In genomic region chr4:81003549-81004240, GRCh38 we compare ENCODE assay signal across 1 cellular context.
TF ChIP-seq lines count a peak whose summit lies in the region.

No MANE protein-coding gene starts in this region.

TF ChIP-seq in GM12878, 131 proteins besides CTCF, POLR2A, EP300 and RAD21 (continued from another document and continues in another):
- TF ChIP-seq PRDM15 (CRISPR knock-in tag; IDR thresholded peaks at IDR 0.05) (no peak), BRCA1 (IDR thresholded peaks at IDR 0.05; ENCODE audit: low read depth, low read length) (no peak), JUNB (IDR thresholded peaks at IDR 0.05) (no peak), TCF12 (IDR thresholded peaks at IDR 0.05; ENCODE audit: low read depth, low read length) (peak; percentile 75; the same call in 1 of the 2 replicates), ELK1 (IDR thresholded peaks at IDR 0.05; ENCODE audit: low read depth, low read length) (no peak; the same call in 1 of the 2 replicates), YY1 (IDR thresholded peaks at IDR 0.05; ENCODE audit: low read depth, low read length) (no peak), REST (IDR thresholded peaks at IDR 0.05; ENCODE audit: low read depth, low read length) (no peak), ZBTB4 (CRISPR knock-in tag; IDR thresholded peaks at IDR 0.05) (no peak), CHD2 (IDR thresholded peaks at IDR 0.05; ENCODE audit: borderline replicate concordance, low read depth, low read length) (peak; percentile 85), USF2 (IDR thresholded peaks at IDR 0.05; ENCODE audit: borderline replicate concordance, low read depth, low read length) (no peak), TBL1XR1 (IDR thresholded peaks at IDR 0.05; ENCODE audit: low read depth, low read length) (0 out of 2 replicates have a peak, but pooled peaks have one; percentile 61), SUPT20H (IDR thresholded peaks at IDR 0.05; ENCODE audit: borderline replicate concordance, control insufficient read depth, low read depth, low read length) (no peak), IRF4 (IDR thresholded peaks at IDR 0.05; ENCODE audit: low read depth, low read length) (no peak), ZBTB40 (IDR thresholded peaks at IDR 0.05; ENCODE audit: borderline replicate concordance) (no peak; the same call in 1 of the 2 replicates), IRF5 (IDR thresholded peaks at IDR 0.05; ENCODE audit: borderline replicate concordance) (no peak), BMI1 (IDR thresholded peaks at IDR 0.05; ENCODE audit: borderline replicate concordance) (peak; percentile 89), POLR2AphosphoS2 (IDR thresholded peaks at IDR 0.05; ENCODE audit: low read depth, low read length) (no peak), ZNF24 (IDR thresholded peaks at IDR 0.05) (peak; percentile 71), SKIL (IDR thresholded peaks at IDR 0.05; ENCODE audit: low read depth, poor library complexity, severe bottlenecking) (peak; percentile 80), RAD51 (IDR thresholded peaks at IDR 0.05) (peak; percentile 53; the same call in 1 of the 2 replicates), NFYA (IDR thresholded peaks at IDR 0.05; ENCODE audit: borderline replicate concordance, low read depth, low read length) (no peak), SIX5 (IDR thresholded peaks at IDR 0.05; ENCODE audit: low read depth, low read length, severe bottlenecking) (no peak), BCL11A (IDR thresholded peaks at IDR 0.05; ENCODE audit: low read depth, low read length) (peak; percentile 62; the same call in 1 of the 2 replicates), HSF1 (IDR thresholded peaks at IDR 0.05; ENCODE audit: low read depth, low read length) (no peak; the same call in 1 of the 2 replicates), PAX8 (IDR thresholded peaks at IDR 0.05) (no peak)
